9 cellular contexts compared by ENCODE assay signal in the genomic region with DNA sequence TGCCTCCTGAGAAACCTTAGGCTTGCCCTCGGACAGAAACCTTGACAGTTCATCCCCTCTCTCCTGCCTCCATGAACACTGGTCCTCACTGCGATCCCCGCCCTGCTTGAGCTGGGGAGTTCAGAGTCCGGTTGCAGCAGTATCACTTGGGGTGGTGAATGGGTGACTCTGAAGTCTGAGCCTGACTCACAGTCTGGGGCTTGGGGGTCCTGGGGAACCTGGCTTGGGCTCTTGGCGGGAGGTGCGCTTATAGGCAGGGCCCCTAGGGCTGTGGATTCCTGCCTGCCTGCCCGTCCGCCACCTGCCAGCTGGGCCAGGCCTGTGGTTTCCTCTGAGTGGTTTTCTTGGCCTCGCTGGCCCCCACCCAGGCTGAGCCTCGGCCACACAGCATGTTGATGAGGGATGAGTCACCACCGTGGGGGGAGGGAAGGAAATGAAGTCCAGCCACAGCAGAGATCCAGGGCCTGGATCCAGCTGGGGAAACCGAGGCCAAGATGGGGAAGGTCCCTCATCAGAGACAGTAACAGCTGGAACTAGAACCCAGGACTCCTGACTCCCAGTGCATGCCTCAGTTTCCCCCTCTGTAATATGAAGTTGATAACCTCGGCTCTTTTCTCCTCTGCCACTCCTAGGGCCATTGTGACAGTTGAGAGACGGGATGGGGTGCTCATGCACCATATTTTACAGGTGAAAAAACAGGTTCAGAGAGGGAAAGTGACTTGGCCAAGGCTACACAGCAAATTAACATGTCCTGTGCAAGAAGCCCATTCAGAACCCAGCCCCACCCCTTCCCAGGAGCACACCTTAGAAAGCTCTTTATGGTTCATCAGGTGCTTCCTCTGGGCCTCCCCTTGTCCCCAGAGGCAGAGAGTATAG. TPM values are rescaled to one million over a fixed set of nuclear protein-coding genes. Genes with fewer than 3 reads are reported as not detected.
A peak's percentile ranks its signal among the peaks of the same experiment; 100 is the strongest.
DNase-seq lines count a peak whose midpoint lies in the region; ATAC-seq and TF ChIP-seq lines count a peak whose summit lies in the region.
"Had no signal": no experiment of that assay in that cellular context is flagged by ENCODE, and none has a peak within 500 bp of the region (broad histone marks: within the 10 kb centered on the region; RNA-seq: fewer than 3 reads in every experiment).

No MANE protein-coding gene starts in this region.

- no peaks in the 10 kb centered on the region for H3K9me3 Mint-ChIP-seq in activated T-cell treated with anti-CD3 and anti-CD28 coated beads, Interleukin-2, amount 50 U/mL, for 72 hours
- H3K9me3 Mint-ChIP-seq in WTC11: no peaks in the 10 kb centered on the region
- no peaks in the 10 kb centered on the region for H3K9me3 Mint-ChIP-seq in progenitor cell of endocrine pancreas (ENCODE audit: low read depth)

- peaks cover 7% of the 10 kb centered on the region for H3K4me1 Mint-ChIP-seq in activated T-cell treated with anti-CD3 and anti-CD28 coated beads, Interleukin-2, amount 50 U/mL, for 72 hours (ENCODE audit: low read depth)
- H3K4me1 Mint-ChIP-seq in WTC11: 0 out of 2 replicates have a peak, but pooled peaks cover 13% of the 10 kb centered on the region
- H3K4me1 Mint-ChIP-seq in progenitor cell of endocrine pancreas (ENCODE audit: low read depth): peaks cover 6% of the 10 kb centered on the region

- WGBS in sigmoid colon, 2 donors: 26 to 33% methylated on average over 14 of the region's 14 CpGs

- no peaks in the 10 kb centered on the region for H3K36me3 ChIP-seq in sigmoid colon

- no peaks in the 10 kb centered on the region for H3K27me3 Mint-ChIP-seq in activated T-cell treated with anti-CD3 and anti-CD28 coated beads, Interleukin-2, amount 50 U/mL, for 72 hours (ENCODE audit: low read depth)
- H3K27me3 Mint-ChIP-seq in WTC11 (ENCODE audit: low read depth): no peaks in the 10 kb centered on the region
- no peaks in the 10 kb centered on the region for H3K27me3 Mint-ChIP-seq in progenitor cell of endocrine pancreas

- H3K36me3 Mint-ChIP-seq in activated T-cell treated with anti-CD3 and anti-CD28 coated beads, Interleukin-2, amount 50 U/mL, for 72 hours (ENCODE audit: insufficient read depth in 2 of 2): no peaks in the 10 kb centered on the region
- H3K36me3 Mint-ChIP-seq in WTC11: no peaks in the 10 kb centered on the region
- no peaks in the 10 kb centered on the region for H3K36me3 Mint-ChIP-seq in progenitor cell of endocrine pancreas (ENCODE audit: insufficient read depth)

- ATAC-seq in GM21529 (IDR thresholded peaks at IDR 0.05; ENCODE audit: unreplicated experiment): peak; percentile 59
- peak; percentile 62 to 67 for ATAC-seq in activated T-cell treated with anti-CD3 and anti-CD28 coated beads, Interleukin-2, amount 50 U/mL, for 72 hours (replicated peaks in 1 of 2)
- ATAC-seq in Right ventricle myocardium superior (ENCODE audit: poor library complexity): peak; percentile 76
- no peak for ATAC-seq in WTC11

- no peaks in the 10 kb centered on the region for H3K9me3 ChIP-seq in sigmoid colon

- POLR2A ChIA-PET in WTC11 (lab: Charles Lee): no interaction called here

- TF ChIP-seq CTCF in sigmoid colon (IDR thresholded peaks at IDR 0.05) (no peak), WTC11 (IDR thresholded peaks at IDR 0.05) (no peak), progenitor cell of endocrine pancreas (IDR thresholded peaks at IDR 0.05; ENCODE audit: unreplicated experiment) (no peak)

- peaks cover 0 to 17% (median 12%) of the 10 kb centered on the region in 4 donors for H3K4me1 ChIP-seq in sigmoid colon

- TF ChIP-seq POLR2A in sigmoid colon (IDR thresholded peaks at IDR 0.05): no peak

- intact Hi-C loops in Right ventricle myocardium superior (cut with DNase I) (no loop called here), sigmoid colon (cut with DNase I) (no loop called here)

- CTCF ChIA-PET in WTC11 (lab: Charles Lee): interaction anchor here (0.6 to 5.7 kb wide), 7 partner anchors 10 to 256 kb away, joined by 3 to 70 read pairs (median 3); a partner anchor contains a TSS

- DNase-seq in GDM1 (lab: John Stamatoyannopoulos, UW) (peak; percentile 83), M059J (ENCODE audit: low read depth) (peak; percentile 99), Right ventricle myocardium superior (peak; percentile 88), sigmoid colon (peak; percentile 83), WTC11 (ENCODE audit: low spot score) (no peak), progenitor cell of endocrine pancreas (ENCODE audit: low spot score, unreplicated experiment) (no peak)
- DNase-seq in activated T-cell treated with anti-CD3 and anti-CD28 coated beads, Interleukin-2, amount 50 U/mL, for 72 hours: peak; percentile 31 to 40

- H3K4me3 Mint-ChIP-seq in activated T-cell treated with anti-CD3 and anti-CD28 coated beads, Interleukin-2, amount 50 U/mL, for 72 hours: no peak overlapping the region
- no peak overlapping the region for H3K4me3 Mint-ChIP-seq in WTC11
- H3K4me3 Mint-ChIP-seq in progenitor cell of endocrine pancreas (ENCODE audit: low read depth): no peak overlapping the region

- peaks cover 0 to 9% (median 0%) of the 10 kb centered on the region in 3 donors for H3K27me3 ChIP-seq in sigmoid colon

- no peak overlapping the region for H3K4me3 ChIP-seq in sigmoid colon

- TF ChIP-seq EP300 in sigmoid colon (IDR thresholded peaks at IDR 0.05): no peak

- H3K27ac ChIP-seq in sigmoid colon: no peak overlapping the region
- H3K27ac ChIP-seq: VCaP had no signal

- H3K27ac Mint-ChIP-seq in activated T-cell treated with anti-CD3 and anti-CD28 coated beads, Interleukin-2, amount 50 U/mL, for 72 hours: no peak overlapping the region
- no peak overlapping the region for H3K27ac Mint-ChIP-seq in WTC11
- no peak overlapping the region for H3K27ac Mint-ChIP-seq in progenitor cell of endocrine pancreas

TF ChIP-seq in WTC11, 78 proteins besides CTCF, POLR2A, EP300 and RAD21 (continues in another document):
- TF ChIP-seq SMAD4 (CRISPR knock-in tag; IDR thresholded peaks at IDR 0.05): no peak
- no peak for TF ChIP-seq ZNF416 (CRISPR knock-in tag; IDR thresholded peaks at IDR 0.05)
- TF ChIP-seq, protein P1, sequence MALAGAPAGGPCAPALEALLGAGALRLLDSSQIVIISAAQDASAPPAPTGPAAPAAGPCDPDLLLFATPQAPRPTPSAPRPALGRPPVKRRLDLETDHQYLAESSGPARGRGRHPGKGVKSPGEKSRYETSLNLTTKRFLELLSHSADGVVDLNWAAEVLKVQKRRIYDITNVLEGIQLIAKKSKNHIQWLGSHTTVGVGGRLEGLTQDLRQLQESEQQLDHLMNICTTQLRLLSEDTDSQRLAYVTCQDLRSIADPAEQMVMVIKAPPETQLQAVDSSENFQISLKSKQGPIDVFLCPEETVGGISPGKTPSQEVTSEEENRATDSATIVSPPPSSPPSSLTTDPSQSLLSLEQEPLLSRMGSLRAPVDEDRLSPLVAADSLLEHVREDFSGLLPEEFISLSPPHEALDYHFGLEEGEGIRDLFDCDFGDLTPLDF (CRISPR knock-in tag; IDR thresholded peaks at IDR 0.05): no peak

RNA-seq across cellular contexts. Expression of a gene that starts 9.2 kb away (rescaled TPM):
- 0.12 TPM in 1 of 2 replicates, not detected in the other for total RNA-seq in M059J (2014; rRNA removed; shearing (Covaris generic))
- total RNA-seq in activated T-cell treated with anti-CD3 and anti-CD28 coated beads, Interleukin-2, amount 50 U/mL, for 72 hours: not detected
- 0.62 TPM for total RNA-seq in Right ventricle myocardium superior
- not detected for total RNA-seq in sigmoid colon
- polyA plus RNA-seq in sigmoid colon: under 1 TPM in 2 of 3 donors, not detected in 1; 0.60 to 0.66 TPM
- total RNA-seq in WTC11 (2021): not detected in 3 replicates
- total RNA-seq in progenitor cell of endocrine pancreas: not detected in 2 replicates

RNA-seq across cellular contexts. Expression of a gene that starts 17.1 kb away (rescaled TPM):
- total RNA-seq in M059J (2014; rRNA removed; shearing (Covaris generic)): 0.15 and 0.44 TPM in 2 replicates
- total RNA-seq in activated T-cell treated with anti-CD3 and anti-CD28 coated beads, Interleukin-2, amount 50 U/mL, for 72 hours: under 1 TPM; 0.49 to 0.53 TPM
- total RNA-seq in Right ventricle myocardium superior: 0.19 TPM
- under 1 TPM in 2 of 4 donors, not detected in 2; 0.16 to 0.81 TPM for total RNA-seq in sigmoid colon
- under 1 TPM in 1 of 3 donors, not detected in 2; 0.39 TPM for polyA plus RNA-seq in sigmoid colon
- 0.11 to 0.28 TPM in 2 of 3 replicates, not detected in the other for total RNA-seq in WTC11 (2021)
- total RNA-seq in progenitor cell of endocrine pancreas: 0.38 and 0.42 TPM in 2 replicates

RNA-seq across cellular contexts. Expression of a gene that starts 34.1 kb away (rescaled TPM):
- 0.91 and 3.2 TPM in 2 replicates for total RNA-seq in M059J (2014; rRNA removed; shearing (Covaris generic))
- total RNA-seq in activated T-cell treated with anti-CD3 and anti-CD28 coated beads, Interleukin-2, amount 50 U/mL, for 72 hours: not detected
- total RNA-seq in Right ventricle myocardium superior (2.5 TPM), sigmoid colon (1 to 10 TPM in 3 of 4 donors, not detected in 1; 1.7 to 2.6 (median 2.0) TPM), WTC11 (2021) (1.7 to 2.4 TPM (median 2.0 TPM) in 3 replicates), progenitor cell of endocrine pancreas (13.2 and 14.9 TPM in 2 replicates)
- 1 to 10 TPM in 1 of 3 donors, under 1 TPM in 1, not detected in 1; 0.60 to 1.2 TPM for polyA plus RNA-seq in sigmoid colon

RNA-seq across cellular contexts. Expression of a gene that starts 34.2 kb away (rescaled TPM):
- not detected in 2 replicates for total RNA-seq in M059J (2014; rRNA removed; shearing (Covaris generic))
- not detected for total RNA-seq in activated T-cell treated with anti-CD3 and anti-CD28 coated beads, Interleukin-2, amount 50 U/mL, for 72 hours
- not detected for total RNA-seq in Right ventricle myocardium superior
- 1 to 10 TPM in 1 of 4 donors, not detected in 3; 1.1 TPM for total RNA-seq in sigmoid colon
- polyA plus RNA-seq in sigmoid colon: under 1 TPM in 1 of 3 donors, not detected in 2; 0.15 TPM
- total RNA-seq in WTC11 (2021): 0.39 TPM in 1 of 3 replicates, not detected in the others
- total RNA-seq in progenitor cell of endocrine pancreas: 2.4 TPM in 2 replicates

Comparison
In these comparisons a context has a peak if more than half of its experiments do, and no peak if none do; other contexts are left out.
1. DNase-seq: peak in GDM1 (single experiment), M059J (single experiment), activated T-cell treated with anti-CD3 and anti-CD28 coated beads, Interleukin-2, amount 50 U/mL, for 72 hours (2 of 2), Right ventricle myocardium superior (single experiment) and sigmoid colon (single experiment); none in WTC11 (single experiment) and progenitor cell of endocrine pancreas (single experiment).